Comparison of ENCODE assay signal across 12 cellular contexts in genomic region chr12:591167-591570, GRCh38.
DNase-seq lines count a peak whose midpoint lies in the region; ATAC-seq, FAIRE-seq and TF ChIP-seq lines count a peak whose summit lies in the region.
"Had no signal": no experiment of that assay in that cellular context is flagged by ENCODE, and none has a peak within 500 bp of the region (broad histone marks: within the 10 kb centered on the region; RNA-seq: fewer than 3 reads in every experiment).

No MANE protein-coding gene starts in this region.

- H3K36me3 ChIP-seq in Panc1 (ENCODE audit: control insufficient read depth, insufficient read depth, low read length), result no peaks in the 10 kb centered on the region
- no peaks in the 10 kb centered on the region for H3K36me3 ChIP-seq in cardiac muscle cell
- no peaks in the 10 kb centered on the region for H3K36me3 ChIP-seq in psoas muscle (ENCODE audit: insufficient read depth in 1 of 2, low read depth in 1 of 2)

- H3K27me3 ChIP-seq in Panc1 (ENCODE audit: control insufficient read depth, insufficient read depth, low read length), result no peaks in the 10 kb centered on the region
- no peaks in the 10 kb centered on the region for H3K27me3 ChIP-seq in cardiac muscle cell
- H3K27me3 ChIP-seq in psoas muscle (ENCODE audit: insufficient read depth in 3 of 3, low read length in 2 of 3), result no peaks in the 10 kb centered on the region

- peak overlapping the region; percentile 46; the same call in 1 of the 2 replicates for H3K27ac ChIP-seq in Panc1 (ENCODE audit: low read length)
- H3K27ac ChIP-seq in cardiac muscle cell, result peak overlapping the region; percentile 91
- peak overlapping the region; percentile 80 for H3K27ac ChIP-seq in psoas muscle

- H3K4me3 ChIP-seq in Panc1 (ENCODE audit: low read depth in 2 of 2, low read length in 2 of 2) (no peak overlapping the region), cardiac muscle cell (no peak overlapping the region), psoas muscle (no peak overlapping the region)

- H3K4me1 ChIP-seq in Panc1 (ENCODE audit: control insufficient read depth, insufficient read depth, low read length) (peaks cover 6% of the 10 kb centered on the region), cardiac muscle cell (ENCODE audit: low read depth) (peaks cover 22% of the 10 kb centered on the region), psoas muscle (peaks cover 13% of the 10 kb centered on the region)

- no peak for TF ChIP-seq POLR2A in GM12892 (IDR thresholded peaks at IDR 0.05; ENCODE audit: low read depth, low read length)

- 40 to 61% (median 40%) methylated on average over 4 of the region's 4 CpGs for WGBS in psoas muscle, 3 donors

- H3K9me3 ChIP-seq in Panc1 (ENCODE audit: control insufficient read depth, insufficient read depth, low read depth, low read length), result no peaks in the 10 kb centered on the region
- no peaks in the 10 kb centered on the region for H3K9me3 ChIP-seq in cardiac muscle cell (ENCODE audit: low read depth)
- H3K9me3 ChIP-seq in psoas muscle, result no peaks in the 10 kb centered on the region

- POLR2A ChIA-PET in Panc1 (lab: Charles Lee) (no interaction called here), GM10248 (lab: Yijun Ruan, JAX) (no interaction called here)

- intact Hi-C loops in Panc1 (cut with micrococcal nuclease; ENCODE audit: unreplicated experiment) (no loop called here), psoas muscle (cut with DNase I) (no loop called here)

- TF ChIP-seq CTCF in Panc1 (IDR thresholded peaks at IDR 0.05) (no peak), cardiac muscle cell (IDR thresholded peaks at IDR 0.05; ENCODE audit: low read depth, low read length) (peak; percentile 7), psoas muscle (IDR thresholded peaks at IDR 0.05) (peak; percentile 24), GM10248 (IDR thresholded peaks at IDR 0.05; ENCODE audit: control extremely low read depth, extremely low read depth, low read depth, missing control alignments) (no peak)

- in situ Hi-C loops in Panc1 (cut with HindIII; ENCODE audit: low pct_unique_long_range_greater_than_20kb, low sequenced_read_pairs), result no loop called here

- CTCF ChIA-PET in Panc1 (lab: Charles Lee) (no interaction called here), GM10248 (lab: Yijun Ruan, JAX) (interaction anchor here (1.2 kb wide), 1 partner anchor 16 kb away, joined by 5 read pairs; no protein-coding TSS in a partner anchor)

- BruUV-seq in Panc1 (replicated peaks; lab: Mats Ljungman, UMichigan), result no TSS peak

- DNase-seq in GM12892 (ENCODE audit: insufficient read length) (no peak), Panc1 (ENCODE audit: low read depth, low spot score) (no peak), cardiac muscle cell (ENCODE audit: low read depth in 1 of 2, low spot score in 1 of 2) (peak in 1 of 2 donors; percentile 85), psoas muscle (peak; percentile 26 to 72), GM10248 (ENCODE audit: extremely low spot score) (no peak), GF-D8 (lab: John Stamatoyannopoulos, UW) (no peak), EL (no peak)
- no peak for DNase-seq in activated CD8-positive, alpha-beta memory T cell treated with anti-CD3 and anti-CD28 coated beads, Interleukin-2, amount 50 U/mL, for 4 hours
- DNase-seq: activated CD8-positive, alpha-beta memory T cell treated with anti-CD3 and anti-CD28 coated beads, Interleukin-2, amount 50 U/mL, for 48 hours; nephron progenitor cell; stimulated activated CD4-positive, alpha-beta T cell treated with anti-CD3 and anti-CD28 coated beads, Interleukin-1b, Interleukin-23, amount 100 ng/mL, for 48 hours had no signal

- ATAC-seq in Panc1 (peak; percentile 73), psoas muscle (peak; percentile 91 to 94 (median 94))

- peak; percentile 9 for FAIRE-seq in GM12892 (lab: Jason Lieb, UNC)
- FAIRE-seq: H54 had no signal

Comparison
In these comparisons a context has a peak if more than half of its experiments do, and no peak if none do; other contexts are left out.
1. DNase-seq: peak in psoas muscle (2 of 2); none in GM12892 (single experiment), Panc1 (single experiment), GM10248 (single experiment), GF-D8 (single experiment), activated CD8-positive, alpha-beta memory T cell treated with anti-CD3 and anti-CD28 coated beads, Interleukin-2, amount 50 U/mL, for 4 hours (single experiment) and EL (single experiment).
2. CTCF ChIP-seq: peak in cardiac muscle cell (single experiment) and psoas muscle (single experiment); none in Panc1 (single experiment) and GM10248 (single experiment).
3. Peak in every context shown above with its lines, with median percentiles within 50 percentile points of each other: H3K27ac ChIP-seq.